20 cellular contexts compared by ENCODE assay signal in genomic region chr18:48552130-48552529, GRCh38.
"Had no signal": no experiment of that assay in that cellular context is flagged by ENCODE, and none has a peak within 500 bp of the region (broad histone marks: within the 10 kb centered on the region; RNA-seq: fewer than 3 reads in every experiment).

No MANE protein-coding gene starts in this region.

- H3K9me3 ChIP-seq: gastrocnemius medialis, heart right ventricle, mucosa of descending colon, ovary, right atrium auricular region, tibial nerve had no signal

- ATAC-seq: gastrocnemius medialis; heart right ventricle; left ventricle myocardium superior; mucosa of descending colon; natural killer cell; stimulated activated effector memory CD8-positive, alpha-beta T cell treated with anti-CD3 and anti-CD28 coated beads, Interleukin-12 subunit alpha, Interleukin-12 subunit beta, amount 100 ng/mL, for 72 hours; stimulated activated naive CD8-positive, alpha-beta T cell treated with anti-CD3 and anti-CD28 coated beads, Interleukin-15, Interleukin-2, amounts not matched to agents 100 U/mL and 50 U/mL, for 24 hours had no signal

- H3K36me3 ChIP-seq: gastrocnemius medialis, ovary had no signal

- H3K27ac ChIP-seq: gastrocnemius medialis, heart right ventricle, ovary, right atrium auricular region, tibial nerve had no signal

- H3K27me3 ChIP-seq: gastrocnemius medialis, heart right ventricle, ovary, right atrium auricular region, tibial nerve had no signal

- DNase-seq: dermis blood vessel endothelial cell; effector CD4-positive, alpha-beta T cell; erythroblast; gastrocnemius medialis; heart right ventricle; hypothalamus; kidney; left cardiac atrium; left ventricle myocardium superior; mucosa of descending colon; natural killer cell; nucleus accumbens; ovary; stimulated activated CD4-positive, alpha-beta T cell treated with anti-CD3 and anti-CD28 coated beads, Interleukin-2, amount 100 ng/mL, for 48 hours; stimulated activated CD8-positive, alpha-beta memory T cell treated with anti-CD3 and anti-CD28 coated beads, Interleukin-4, amount 100 ng/mL, for 48 hours; stimulated activated naive CD8-positive, alpha-beta T cell treated with anti-CD3 and anti-CD28 coated beads, Interleukin-15, Interleukin-2, amounts not matched to agents 100 U/mL and 50 U/mL, for 24 hours had no signal

- H3K4me2 ChIP-seq: smooth muscle cell had no signal

- H3K4me3 ChIP-seq: gastrocnemius medialis, heart right ventricle, mucosa of descending colon, ovary, right atrium auricular region, smooth muscle cell, tibial nerve had no signal
